ENCODE assay signal across 34 cellular contexts in genomic region chr7:146499970-146500369, GRCh38.
"Had no signal": no experiment of that assay in that cellular context is flagged by ENCODE, and none has a peak within 500 bp of the region (broad histone marks: within the 10 kb centered on the region; RNA-seq: fewer than 3 reads in every experiment).

No MANE protein-coding gene starts in this region.

- H3K9me3 ChIP-seq: MG63 had no signal

- H3K27me3 ChIP-seq: MG63 had no signal

- DNase-seq: Karpas-422, Kasumi-1, MG63, MM.1S, MV-4-11, NCI-H1048, NCI-H1092, NCI-H1092 treated with DMSO at 0.1 percent for 48 hours, NCI-H1105, NCI-H1105 treated with DMSO at 0.1 percent for 48 hours, NCI-H1417, NCI-H1417 treated with DMSO at 0.1 percent for 48 hours, NCI-H1436, NCI-H1436 treated with DMSO at 0.1 percent for 48 hours, NCI-H146, NCI-H1694, NCI-H1694 treated with DMSO at 0.1 percent for 48 hours, NCI-H187, NCI-H187 treated with DMSO at 0.1 percent for 48 hours, NCI-H1930, NCI-H2029, NCI-H2029 treated with DMSO at 0.1 percent for 48 hours, NCI-H2081, NCI-H2081 treated with DMSO at 0.1 percent for 48 hours, NCI-H2107, NCI-H2171, NCI-H2171 treated with DMSO at 0.1 percent for 48 hours, NCI-H2227 treated with DMSO at 0.1 percent for 48 hours, NCI-H226, NCI-H345, NCI-H446, NCI-H446 treated with DMSO at 0.1 percent for 48 hours, NCI-H510A, NCI-H510A treated with DMSO at 0.1 percent for 48 hours had no signal

- H3K4me3 ChIP-seq: MG63 had no signal

- H3K36me3 ChIP-seq: MG63 had no signal
